In the genomic region with DNA sequence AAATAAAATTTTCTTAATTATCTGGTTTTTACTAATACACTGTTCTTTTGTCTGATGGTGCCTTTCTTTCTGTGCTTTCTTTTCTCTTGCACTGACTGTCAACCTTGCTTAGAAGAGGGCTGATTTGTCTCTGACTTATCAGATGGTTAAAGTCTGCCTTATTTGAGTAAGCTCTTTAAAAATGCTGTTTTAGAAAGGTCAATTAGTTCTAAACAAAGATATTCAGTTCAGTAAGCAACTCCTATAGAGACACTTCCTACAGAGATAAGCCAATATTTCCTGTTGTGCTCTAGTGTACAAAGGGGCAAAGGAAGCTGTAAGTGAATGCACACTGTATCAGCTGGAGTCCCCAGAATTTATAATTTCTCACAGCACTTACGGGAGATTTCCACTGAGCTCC, we compare ENCODE assay signal across 15 cellular contexts.
A peak's percentile ranks its signal among the peaks of the same experiment; 100 is the strongest.
DNase-seq lines count a peak whose midpoint lies in the region; ATAC-seq and TF ChIP-seq lines count a peak whose summit lies in the region.
"Had no signal": no experiment of that assay in that cellular context is flagged by ENCODE, and none has a peak within 500 bp of the region (broad histone marks: within the 10 kb centered on the region; RNA-seq: fewer than 3 reads in every experiment).

No MANE protein-coding gene starts in this region.

- H3K4me3 ChIP-seq in GM23248 (no peak overlapping the region), neuronal stem cell (ENCODE audit: low read length in 2 of 2) (no peak overlapping the region)
- H3K4me3 ChIP-seq: gastrocnemius medialis, sigmoid colon had no signal

- no peak overlapping the region for H3K18ac ChIP-seq in neuronal stem cell (ENCODE audit: low read length)

- H3K36me3 ChIP-seq in GM23248 (ENCODE audit: low read depth) = no peaks in the 10 kb centered on the region
- no peaks in the 10 kb centered on the region for H3K36me3 ChIP-seq in neuronal stem cell (replicated peaks in 1 of 2; ENCODE audit: control insufficient read depth in 2 of 2, insufficient read depth in 2 of 2, low read length in 2 of 2)
- H3K36me3 ChIP-seq: gastrocnemius medialis, sigmoid colon had no signal

- H2AFZ ChIP-seq in GM23248 (no peak overlapping the region), neuronal stem cell (ENCODE audit: low read length) (no peak overlapping the region)

- H3K27ac Mint-ChIP-seq in endothelial cell (ENCODE audit: unreplicated experiment) = peak overlapping the region; percentile 98
- H3K27ac Mint-ChIP-seq: activated T-helper 1 cell treated with anti-CD3 and anti-CD28 coated beads, Interleukin-12 subunit alpha, Interleukin-12 subunit beta, Interleukin-2, Interleukin-4 antibody, amounts not matched to agents 30 ng/mL and 10 ng/mL and 1 ng/mL, durations not matched to agents 14 hours and 24 hours and 36 hours; CD4-positive, CD25-positive, alpha-beta regulatory T cell had no signal

- no peak overlapping the region for H2BK120ac ChIP-seq in neuronal stem cell (ENCODE audit: low read depth, low read length)

- H4K91ac ChIP-seq in neuronal stem cell (ENCODE audit: low read depth, low read length, poor library complexity) = no peak overlapping the region

- H2AK5ac ChIP-seq in neuronal stem cell (ENCODE audit: low read depth, low read length) = no peak overlapping the region

- no peak overlapping the region for H2BK15ac ChIP-seq in neuronal stem cell (ENCODE audit: low read length)

- H3K79me2 ChIP-seq in GM23248 (ENCODE audit: insufficient read depth) = peaks cover 17% of the 10 kb centered on the region; the same call in 1 of the 2 replicates

- in situ Hi-C loops in GM23248 (cut with MboI) = no loop called here

- no peaks in the 10 kb centered on the region for H3K9me2 ChIP-seq in GM23248 (ENCODE audit: insufficient read depth)

- WGBS in GM23248 (ENCODE audit: low coverage in 1 of 2, low lambda C conversion rate in 2 of 2, missing lambda C conversion rate in 2 of 2), 2 experiments = 100% methylated on average over 1 of the region's 1 CpG
- no CpG with 5 or more reads among the region's 1 CpG for WGBS in neuronal stem cell (ENCODE audit: extremely low coverage in 2 of 2, insufficient read length in 2 of 2, insufficient replicate concordance in 1 of 2), 2 donors

- H3K14ac ChIP-seq in neuronal stem cell (ENCODE audit: low read length) = no peak overlapping the region

- H3K23ac ChIP-seq in neuronal stem cell (ENCODE audit: low read depth, low read length, poor library complexity) = no peak overlapping the region

- H3K9ac ChIP-seq in GM23248 (no peak overlapping the region), neuronal stem cell (ENCODE audit: low read depth, low read length, poor library complexity) (no peak overlapping the region)

- no peak overlapping the region for H3K4me3 Mint-ChIP-seq in endothelial cell (ENCODE audit: unreplicated experiment)
- H3K4me3 Mint-ChIP-seq: activated T-helper 1 cell treated with anti-CD3 and anti-CD28 coated beads, Interleukin-12 subunit alpha, Interleukin-12 subunit beta, Interleukin-2, Interleukin-4 antibody, amounts not matched to agents 30 ng/mL and 10 ng/mL and 1 ng/mL, durations not matched to agents 14 hours and 24 hours and 36 hours; CD4-positive, CD25-positive, alpha-beta regulatory T cell; nephron progenitor cell; stimulated activated naive CD8-positive, alpha-beta T cell treated with anti-CD3 and anti-CD28 coated beads, Interleukin-15, Interleukin-2, amounts not matched to agents 100 ng/mL and 50 ng/mL, for 24 hours had no signal

- no peak overlapping the region for H4K8ac ChIP-seq in neuronal stem cell (ENCODE audit: low read depth, low read length)

- H3K27me3 ChIP-seq in GM23248 (replicated peaks; ENCODE audit: insufficient read depth) (no peaks in the 10 kb centered on the region), neuronal stem cell (ENCODE audit: control insufficient read depth in 3 of 3, insufficient read depth in 3 of 3, low read depth in 1 of 3, low read length in 3 of 3) (no peaks in the 10 kb centered on the region)
- H3K27me3 ChIP-seq: gastrocnemius medialis, sigmoid colon had no signal

- H2BK12ac ChIP-seq in neuronal stem cell (ENCODE audit: low read length) = no peak overlapping the region

- no peaks in the 10 kb centered on the region for H3F3A ChIP-seq in GM23248 (ENCODE audit: insufficient read depth)

- no peaks in the 10 kb centered on the region for H3K9me3 Mint-ChIP-seq in endothelial cell (ENCODE audit: unreplicated experiment)
- H3K9me3 Mint-ChIP-seq: activated T-helper 1 cell treated with anti-CD3 and anti-CD28 coated beads, Interleukin-12 subunit alpha, Interleukin-12 subunit beta, Interleukin-2, Interleukin-4 antibody, amounts not matched to agents 30 ng/mL and 10 ng/mL and 1 ng/mL, durations not matched to agents 14 hours and 24 hours and 36 hours; nephron progenitor cell; stimulated activated naive CD8-positive, alpha-beta T cell treated with anti-CD3 and anti-CD28 coated beads, Interleukin-15, Interleukin-2, amounts not matched to agents 100 ng/mL and 50 ng/mL, for 24 hours had no signal

- no peak overlapping the region for H2BK5ac ChIP-seq in neuronal stem cell (ENCODE audit: low read length)

- H3K4me1 ChIP-seq in GM23248 (ENCODE audit: insufficient read depth) = peaks cover 21% of the 10 kb centered on the region
- H3K4me1 ChIP-seq in neuronal stem cell (ENCODE audit: control insufficient read depth in 2 of 2, insufficient read depth in 1 of 2, low read depth in 1 of 2, low read length in 2 of 2) = peaks cover 7 to 20% of the 10 kb centered on the region in 2 donors
- H3K4me1 ChIP-seq: sigmoid colon had no signal

- H3K36me3 Mint-ChIP-seq in endothelial cell (ENCODE audit: low read depth, unreplicated experiment) = no peaks in the 10 kb centered on the region
- H3K36me3 Mint-ChIP-seq: CD4-positive, CD25-positive, alpha-beta regulatory T cell had no signal

- H3K4me2 ChIP-seq in GM23248 (ENCODE audit: unreplicated experiment) = peak overlapping the region; percentile 0
- H3K4me2 ChIP-seq in neuronal stem cell (ENCODE audit: insufficient read depth, low read length, poor library complexity, severe bottlenecking) = no peak overlapping the region

- peaks cover 3% of the 10 kb centered on the region for H3K27me3 Mint-ChIP-seq in endothelial cell (ENCODE audit: unreplicated experiment)
- H3K27me3 Mint-ChIP-seq: CD4-positive, CD25-positive, alpha-beta regulatory T cell; stimulated activated naive CD8-positive, alpha-beta T cell treated with anti-CD3 and anti-CD28 coated beads, Interleukin-15, Interleukin-2, amounts not matched to agents 100 ng/mL and 50 ng/mL, for 24 hours had no signal

- H3K9me3 ChIP-seq in GM23248 (ENCODE audit: low read depth) = no peaks in the 10 kb centered on the region
- no peaks in the 10 kb centered on the region for H3K9me3 ChIP-seq in neuronal stem cell (replicated peaks in 1 of 2; ENCODE audit: control insufficient read depth in 2 of 2, insufficient read depth in 1 of 2, low read depth in 1 of 2, low read length in 2 of 2)
- H3K9me3 ChIP-seq: gastrocnemius medialis, sigmoid colon had no signal

- no peak for DNase-seq in GM23248
- DNase-seq in NCI-H146 treated with DMSO at 0.1 percent for 48 hours (lab: John Stamatoyannopoulos, UW; ENCODE audit: unreplicated experiment) = peak; percentile 74
- DNase-seq in endothelial cell (ENCODE audit: low spot score) = no peak
- DNase-seq in neuronal stem cell (ENCODE audit: low spot score) = peak; percentile 17
- DNase-seq in H4 (ENCODE audit: low spot score) = no peak
- DNase-seq: activated CD4-positive, alpha-beta T cell treated with anti-CD3 and anti-CD28 coated beads for 4 hours; aorta; gastrocnemius medialis; nephron progenitor cell; sigmoid colon had no signal

- H3K27ac ChIP-seq in GM23248 (no peak overlapping the region), neuronal stem cell (replicated peaks; ENCODE audit: low read length) (peak overlapping the region; percentile 30)
- H3K27ac ChIP-seq: gastrocnemius medialis, sigmoid colon had no signal

- H3K4ac ChIP-seq in neuronal stem cell (ENCODE audit: low read length) = no peak overlapping the region

- H4K20me1 ChIP-seq in GM23248 (ENCODE audit: insufficient read depth) = no peaks in the 10 kb centered on the region

- peaks cover 53% of the 10 kb centered on the region for H3K4me1 Mint-ChIP-seq in endothelial cell (ENCODE audit: unreplicated experiment)
- H3K4me1 Mint-ChIP-seq: nephron progenitor cell had no signal

- H3K79me1 ChIP-seq in neuronal stem cell (ENCODE audit: low read depth, low read length) = no peaks in the 10 kb centered on the region

- no peak for TF ChIP-seq CTCF in endothelial cell (IDR thresholded peaks at IDR 0.05; ENCODE audit: unreplicated experiment)

- ATAC-seq in GM18511 (IDR thresholded peaks at IDR 0.05; ENCODE audit: unreplicated experiment) (no peak), HG02642 (IDR thresholded peaks at IDR 0.05; ENCODE audit: poor library complexity, unreplicated experiment) (no peak)
- ATAC-seq: gastrocnemius medialis had no signal

Comparison
In these comparisons a context has a peak if more than half of its experiments do, and no peak if none do; other contexts are left out.
1. DNase-seq: peak in NCI-H146 treated with DMSO at 0.1 percent for 48 hours (single experiment) and neuronal stem cell (single experiment); none in GM23248 (single experiment), endothelial cell (single experiment) and H4 (single experiment).